8 cellular contexts compared by ENCODE assay signal in the genomic region with DNA sequence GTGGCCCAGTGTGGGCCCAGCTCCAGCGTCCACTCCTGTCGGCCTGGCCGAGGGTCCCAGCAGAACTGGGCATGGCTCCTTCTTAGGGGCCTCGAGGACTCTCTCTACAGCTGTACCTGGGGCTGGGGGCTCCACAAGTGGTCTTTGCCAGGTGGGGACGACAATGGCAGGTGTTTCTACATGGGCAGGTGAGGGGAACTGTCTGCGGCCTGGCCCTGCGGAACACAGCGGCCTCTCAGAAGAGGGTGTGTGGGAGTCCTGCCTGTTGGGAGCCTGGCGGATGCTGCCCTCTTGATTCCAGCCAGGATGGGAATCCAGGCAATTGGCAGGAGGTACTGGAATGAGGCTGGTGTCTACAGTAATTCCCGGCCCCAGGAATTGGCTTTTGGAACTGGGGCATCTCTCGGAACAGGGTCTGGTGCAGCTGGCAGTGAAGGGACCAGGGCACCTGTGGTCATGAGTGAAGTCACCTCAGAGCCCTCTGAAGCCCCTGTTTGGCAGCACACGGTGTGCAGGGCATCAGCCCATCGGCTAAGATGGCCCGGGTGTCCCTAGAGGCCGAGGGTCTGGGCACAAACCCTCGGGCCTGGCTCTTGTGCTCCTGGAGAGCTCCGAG.
DNase-seq lines count a peak whose midpoint lies in the region; TF ChIP-seq lines count a peak whose summit lies in the region.
"Not testable (repeated sequence)": the region's sequence is repeated elsewhere in the genome, so short reads cannot be mapped to it uniquely, and the experiment has no call there.

No MANE protein-coding gene starts in this region.

- WGBS in stomach, 5 donors = 72 to 81% (median 80%) methylated on average over 6 to 17 of the region's 17 CpGs

- peak overlapping the region; percentile 67 for H3K4me3 ChIP-seq in GM12875 (ENCODE audit: low read depth, low read length)
- H3K4me3 ChIP-seq in stomach = not testable (repeated sequence)

- not testable (repeated sequence) for H3K27me3 Mint-ChIP-seq in activated naive CD4-positive, alpha-beta T cell treated with anti-CD3 and anti-CD28 coated beads for 36 hours (ENCODE audit: low read depth); mesothelial cell of epicardium (ENCODE audit: low read depth)

- not testable (repeated sequence) for TF ChIP-seq EP300 in stomach (IDR thresholded peaks at IDR 0.05)

- CTCF ChIA-PET in activated naive CD4-positive, alpha-beta T cell treated with anti-CD3 and anti-CD28 coated beads for 36 hours (lab: Charles Lee) = not testable (repeated sequence)

- not testable (repeated sequence) for H3K4me1 Mint-ChIP-seq in activated naive CD4-positive, alpha-beta T cell treated with anti-CD3 and anti-CD28 coated beads for 36 hours (ENCODE audit: low read depth); mesothelial cell of epicardium

- TF ChIP-seq POLR2A in stomach (IDR thresholded peaks at IDR 0.05) = not testable (repeated sequence)

- H3K4me3 Mint-ChIP-seq in activated naive CD4-positive, alpha-beta T cell treated with anti-CD3 and anti-CD28 coated beads for 36 hours; mesothelial cell of epicardium: not testable (repeated sequence)

- H3K27ac ChIP-seq in stomach = not testable (repeated sequence)

- intact Hi-C loops in activated naive CD4-positive, alpha-beta T cell treated with anti-CD3 and anti-CD28 coated beads for 36 hours (cut with micrococcal nuclease); posterior cingulate gyrus (cut with DNase I); stomach (cut with DNase I; ENCODE audit: low total_unique reads): not testable (repeated sequence)

- not testable (repeated sequence) for H3K36me3 ChIP-seq in stomach

- H3K36me3 Mint-ChIP-seq in activated naive CD4-positive, alpha-beta T cell treated with anti-CD3 and anti-CD28 coated beads for 36 hours (ENCODE audit: low read depth); mesothelial cell of epicardium: not testable (repeated sequence)

- not testable (repeated sequence) for H3K9me3 ChIP-seq in stomach

- H3K27me3 ChIP-seq in stomach = peaks cover 0 to 27% (median 3%) of the 10 kb centered on the region in 3 donors

- DNase-seq in activated CD4-positive, CD25-positive, alpha-beta regulatory T cell treated with anti-CD3 and anti-CD28 coated beads, Interleukin-2, amount 50 U/mL, for 72 hours = peak; percentile 12
- peak; percentile 2 for DNase-seq in activated naive CD4-positive, alpha-beta T cell treated with anti-CD3 and anti-CD28 coated beads for 36 hours
- peak; percentile 2 for DNase-seq in ecto neural progenitor cell (ENCODE audit: low spot score)
- DNase-seq in islet precursor cell = peak; percentile 23
- DNase-seq in mesothelial cell of epicardium (ENCODE audit: low spot score in 2 of 2, unreplicated experiment in 2 of 2) = peak; percentile 3 to 16
- DNase-seq in posterior cingulate gyrus = peak in 7 of 10 donors; percentile 1 to 47 (median 10)
- peak; percentile 11 for DNase-seq in stomach

- H3K27ac Mint-ChIP-seq in activated naive CD4-positive, alpha-beta T cell treated with anti-CD3 and anti-CD28 coated beads for 36 hours; mesothelial cell of epicardium: not testable (repeated sequence)

- not testable (repeated sequence) for H3K9me3 Mint-ChIP-seq in activated naive CD4-positive, alpha-beta T cell treated with anti-CD3 and anti-CD28 coated beads for 36 hours
- H3K9me3 Mint-ChIP-seq in mesothelial cell of epicardium = peaks cover 18% of the 10 kb centered on the region

- TF ChIP-seq CTCF in GM12875 (IDR thresholded peaks at IDR 0.05; ENCODE audit: borderline replicate concordance, insufficient read depth, low read depth, low read length); mesothelial cell of epicardium (IDR thresholded peaks at IDR 0.05; ENCODE audit: unreplicated experiment); stomach (IDR thresholded peaks at IDR 0.05): not testable (repeated sequence)

- H3K4me1 ChIP-seq in stomach = not testable (repeated sequence)
